24 cellular contexts compared by ENCODE assay signal in the genomic region with DNA sequence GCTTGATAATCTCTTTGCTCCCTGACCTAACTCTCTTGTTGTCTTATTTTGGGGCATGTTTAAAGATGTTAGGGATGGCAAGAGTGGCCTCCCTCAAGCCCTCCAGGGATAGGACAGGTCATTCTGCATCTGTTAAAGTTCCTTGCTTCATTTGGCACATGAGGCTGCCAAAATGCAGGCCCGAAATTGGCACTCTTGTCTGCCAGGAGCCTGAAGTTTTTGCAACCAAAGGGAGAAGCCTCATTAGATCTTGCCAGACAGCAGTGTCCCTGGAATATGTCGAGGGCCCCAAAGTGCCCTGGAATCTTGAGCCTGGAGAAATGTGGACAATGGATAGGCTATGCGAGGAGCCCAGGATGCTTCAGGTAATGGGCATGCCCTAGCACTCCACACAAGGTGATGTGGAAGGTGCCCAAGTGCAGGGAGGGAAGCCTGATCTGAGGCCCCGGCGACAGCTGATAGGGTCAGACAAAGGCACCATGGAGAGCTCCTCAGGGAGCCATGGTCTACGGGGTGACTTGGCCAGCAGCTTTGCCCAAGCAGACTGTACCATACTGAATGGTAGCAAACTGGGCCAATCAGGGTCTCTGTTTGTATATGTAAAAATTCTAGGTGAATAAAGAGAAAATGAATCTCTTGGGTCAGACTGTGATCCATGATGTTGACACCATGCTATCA.
"Had no signal": no experiment of that assay in that cellular context is flagged by ENCODE, and none has a peak within 500 bp of the region (broad histone marks: within the 10 kb centered on the region; RNA-seq: fewer than 3 reads in every experiment).

No MANE protein-coding gene starts in this region.

- H3K27ac Mint-ChIP-seq: activated CD4-positive, alpha-beta T cell treated with anti-CD3 and anti-CD28 coated beads, Interleukin-2, amount 10 ng/mL, durations not matched to agents 7 days and 5 days; activated naive CD4-positive, alpha-beta T cell treated with anti-CD3 and anti-CD28 coated beads, Interleukin-2, amount 10 ng/mL, durations not matched to agents 7 days and 5 days; activated naive CD8-positive, alpha-beta T cell treated with anti-CD3 and anti-CD28 coated beads, Interleukin-2, amount 50 U/mL, for 24 hours; memory B cell; neural progenitor cell; stimulated activated effector memory CD8-positive, alpha-beta T cell treated with anti-CD3 and anti-CD28 coated beads, Interleukin-12 subunit alpha, Interleukin-12 subunit beta, amount 100 ng/mL, for 72 hours had no signal

- H2AFZ ChIP-seq: neural progenitor cell had no signal

- H3K4me1 ChIP-seq: neural progenitor cell, psoas muscle, right lobe of liver, stomach, upper lobe of right lung had no signal

- H3K4me3 ChIP-seq: neural progenitor cell, psoas muscle, right lobe of liver, smooth muscle cell, stomach, thoracic aorta, upper lobe of right lung had no signal

- H3K9ac ChIP-seq: neural progenitor cell had no signal

- H3K36me3 ChIP-seq: brain microvascular endothelial cell, neural progenitor cell, right lobe of liver, stomach, thoracic aorta, upper lobe of right lung had no signal

- H3K4me3 Mint-ChIP-seq: activated CD4-positive, alpha-beta T cell treated with anti-CD3 and anti-CD28 coated beads, Interleukin-2, amount 10 ng/mL, durations not matched to agents 7 days and 5 days; activated naive CD4-positive, alpha-beta T cell treated with anti-CD3 and anti-CD28 coated beads, Interleukin-2, amount 10 ng/mL, durations not matched to agents 7 days and 5 days; activated naive CD8-positive, alpha-beta T cell treated with anti-CD3 and anti-CD28 coated beads, Interleukin-2, amount 50 U/mL, for 24 hours; memory B cell; neural progenitor cell; stimulated activated effector memory CD8-positive, alpha-beta T cell treated with anti-CD3 and anti-CD28 coated beads, Interleukin-12 subunit alpha, Interleukin-12 subunit beta, amount 100 ng/mL, for 72 hours had no signal

- DNase-seq: activated CD4-positive, alpha-beta T cell treated with anti-CD3 and anti-CD28 coated beads, Interleukin-2, amount 10 ng/mL, durations not matched to agents 7 days and 5 days; activated CD8-positive, alpha-beta memory T cell treated with anti-CD3 and anti-CD28 coated beads for 24 hours; activated CD8-positive, alpha-beta memory T cell treated with anti-CD3 and anti-CD28 coated beads, Interleukin-2, amount 50 U/mL, for 48 hours; activated effector memory CD4-positive, alpha-beta T cell treated with Interleukin-2 at 50 U/mL for 16 hours; activated naive CD4-positive, alpha-beta T cell treated with anti-CD3 and anti-CD28 coated beads, Interleukin-2, amount 10 ng/mL, durations not matched to agents 7 days and 5 days; activated naive CD8-positive, alpha-beta T cell treated with anti-CD3 and anti-CD28 coated beads, Interleukin-2, amount 50 U/mL, for 24 hours; activated T-cell treated with anti-CD3 and anti-CD28 coated beads, Interleukin-2, amount 50 U/mL, for 48 hours; anterior cingulate cortex; brain microvascular endothelial cell; central memory CD4-positive, alpha-beta T cell; erythroblast; kidney glomerular epithelial cell; left ventricle myocardium superior; right lobe of liver; stimulated activated CD4-positive, alpha-beta T cell treated with anti-CD3 and anti-CD28 coated beads, Interleukin-4, amount 100 ng/mL, for 1 hour; stomach; upper lobe of right lung had no signal

- H3K27me3 Mint-ChIP-seq: activated CD4-positive, alpha-beta T cell treated with anti-CD3 and anti-CD28 coated beads, Interleukin-2, amount 10 ng/mL, durations not matched to agents 7 days and 5 days had no signal

- H3K27me3 ChIP-seq: brain microvascular endothelial cell, right lobe of liver, upper lobe of right lung had no signal

- H3K9me3 Mint-ChIP-seq: activated CD4-positive, alpha-beta T cell treated with anti-CD3 and anti-CD28 coated beads, Interleukin-2, amount 10 ng/mL, durations not matched to agents 7 days and 5 days; activated naive CD4-positive, alpha-beta T cell treated with anti-CD3 and anti-CD28 coated beads, Interleukin-2, amount 10 ng/mL, durations not matched to agents 7 days and 5 days; activated naive CD8-positive, alpha-beta T cell treated with anti-CD3 and anti-CD28 coated beads, Interleukin-2, amount 50 U/mL, for 24 hours; stimulated activated effector memory CD8-positive, alpha-beta T cell treated with anti-CD3 and anti-CD28 coated beads, Interleukin-12 subunit alpha, Interleukin-12 subunit beta, amount 100 ng/mL, for 72 hours had no signal

- H3K4me1 Mint-ChIP-seq: activated CD4-positive, alpha-beta T cell treated with anti-CD3 and anti-CD28 coated beads, Interleukin-2, amount 10 ng/mL, durations not matched to agents 7 days and 5 days; activated naive CD4-positive, alpha-beta T cell treated with anti-CD3 and anti-CD28 coated beads, Interleukin-2, amount 10 ng/mL, durations not matched to agents 7 days and 5 days; activated naive CD8-positive, alpha-beta T cell treated with anti-CD3 and anti-CD28 coated beads, Interleukin-2, amount 50 U/mL, for 24 hours; neural progenitor cell; stimulated activated effector memory CD8-positive, alpha-beta T cell treated with anti-CD3 and anti-CD28 coated beads, Interleukin-12 subunit alpha, Interleukin-12 subunit beta, amount 100 ng/mL, for 72 hours had no signal

- H3K36me3 Mint-ChIP-seq: activated naive CD4-positive, alpha-beta T cell treated with anti-CD3 and anti-CD28 coated beads, Interleukin-2, amount 10 ng/mL, durations not matched to agents 7 days and 5 days; memory B cell; neural progenitor cell; stimulated activated effector memory CD8-positive, alpha-beta T cell treated with anti-CD3 and anti-CD28 coated beads, Interleukin-12 subunit alpha, Interleukin-12 subunit beta, amount 100 ng/mL, for 72 hours had no signal

- H3K27ac ChIP-seq: brain microvascular endothelial cell, neural progenitor cell, psoas muscle, right lobe of liver, stomach, thoracic aorta, upper lobe of right lung had no signal

- ATAC-seq: activated CD4-positive, CD25-positive, alpha-beta regulatory T cell treated with anti-CD3 and anti-CD28 coated beads, Interleukin-2, amount 50 U/mL, for 24 hours; activated naive CD8-positive, alpha-beta T cell treated with anti-CD3 and anti-CD28 coated beads, Interleukin-2, amount 50 U/mL, for 24 hours; left ventricle myocardium superior; psoas muscle; stimulated activated effector memory CD8-positive, alpha-beta T cell treated with anti-CD3 and anti-CD28 coated beads, Interleukin-12 subunit alpha, Interleukin-12 subunit beta, amount 100 ng/mL, for 72 hours; upper lobe of right lung had no signal

- H3K9me3 ChIP-seq: psoas muscle, right lobe of liver, thoracic aorta, upper lobe of right lung had no signal

- H3K4me2 ChIP-seq: neural progenitor cell, smooth muscle cell had no signal
